19 cellular contexts compared by ENCODE assay signal in the genomic region with DNA sequence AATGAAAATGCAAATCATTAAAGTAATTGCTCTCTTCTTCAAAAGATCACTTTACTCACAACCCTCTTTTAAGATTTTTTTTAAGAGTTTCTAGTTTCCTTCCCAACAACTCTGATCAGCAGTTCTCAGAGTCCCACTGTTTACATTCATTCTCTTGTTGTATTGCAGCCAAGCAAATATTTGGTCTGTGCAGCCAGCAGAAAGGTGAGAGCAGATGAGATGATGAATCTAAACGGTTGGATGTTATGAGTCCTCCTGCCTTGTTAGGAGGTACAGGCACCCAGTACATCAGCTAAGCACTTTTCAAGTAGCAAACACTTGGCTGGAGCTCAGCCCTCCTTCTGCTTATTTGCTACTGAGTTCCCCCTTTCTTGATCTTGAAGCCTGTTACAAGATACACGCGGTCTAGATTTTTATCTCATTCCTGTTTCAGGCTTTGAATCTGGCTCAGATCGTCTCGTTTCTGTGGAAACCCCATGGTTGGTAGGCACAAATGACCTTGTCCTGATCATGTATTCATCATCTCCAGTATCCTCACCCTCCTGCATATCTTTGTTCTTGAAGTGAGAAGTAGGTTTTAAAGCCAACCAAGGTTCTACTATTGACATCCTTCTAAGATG.
DNase-seq lines count a peak whose midpoint lies in the region; ATAC-seq and TF ChIP-seq lines count a peak whose summit lies in the region.
"Had no signal": no experiment of that assay in that cellular context is flagged by ENCODE, and none has a peak within 500 bp of the region (broad histone marks: within the 10 kb centered on the region; RNA-seq: fewer than 3 reads in every experiment).

No MANE protein-coding gene starts in this region.

- peaks cover 9% of the 10 kb centered on the region for H3K4me1 Mint-ChIP-seq in stimulated activated naive CD8-positive, alpha-beta T cell treated with anti-CD3 and anti-CD28 coated beads, Interleukin-15, amount 100 ng/mL, for 72 hours
- H3K4me1 Mint-ChIP-seq: activated T-helper 17 cell treated with anti-CD3 and anti-CD28 coated beads, Interleukin-2, amount 50 U/mL, for 72 hours had no signal

- no peaks in the 10 kb centered on the region for H3K27me3 Mint-ChIP-seq in stimulated activated naive CD8-positive, alpha-beta T cell treated with anti-CD3 and anti-CD28 coated beads, Interleukin-15, amount 100 ng/mL, for 72 hours
- H3K27me3 Mint-ChIP-seq: activated T-helper 17 cell treated with anti-CD3 and anti-CD28 coated beads, Interleukin-2, amount 50 U/mL, for 72 hours had no signal

- DNase-seq in stimulated activated naive CD8-positive, alpha-beta T cell treated with anti-CD3 and anti-CD28 coated beads, Interleukin-15, Interleukin-2, amounts not matched to agents 100 U/mL and 50 U/mL, for 24 hours, result no peak
- DNase-seq in stimulated activated naive CD8-positive, alpha-beta T cell treated with anti-CD3 and anti-CD28 coated beads, Interleukin-15, amount 100 ng/mL, for 72 hours, result no peak
- DNase-seq in NCI-H526 (lab: John Stamatoyannopoulos, UW) (peak; percentile 33 to 44), hepatocyte (ENCODE audit: low spot score) (peak; percentile 10), SJCRH30 (no peak)
- DNase-seq: Caco-2; cerebellar nuclear complex; kidney; midbrain; NCI-H446 treated with DMSO at 0.1 percent for 48 hours; Peyer's patch; sigmoid colon; stimulated activated CD4-positive, alpha-beta T cell treated with anti-CD3 and anti-CD28 coated beads, Interleukin-2, amount 100 ng/mL, for 24 hours; WERI-Rb-1 had no signal

- peak overlapping the region; percentile 43 for H3K4me2 ChIP-seq in hepatocyte

- no peak overlapping the region for H2AFZ ChIP-seq in hepatocyte

- no peaks in the 10 kb centered on the region for H3K36me3 ChIP-seq in hepatocyte (replicated peaks; ENCODE audit: insufficient read depth, low read depth)
- no peaks in the 10 kb centered on the region for H3K36me3 ChIP-seq in SJCRH30
- H3K36me3 ChIP-seq: HAP-1, Peyer's patch, sigmoid colon had no signal

- peaks cover 0 to 7% of the 10 kb centered on the region in 2 donors for H3K9me3 Mint-ChIP-seq in stimulated activated naive CD8-positive, alpha-beta T cell treated with anti-CD3 and anti-CD28 coated beads, Interleukin-15, amount 100 ng/mL, for 72 hours
- H3K9me3 Mint-ChIP-seq: activated T-helper 17 cell treated with anti-CD3 and anti-CD28 coated beads, Interleukin-2, amount 50 U/mL, for 72 hours had no signal

- H3K9me2 ChIP-seq in hepatocyte (replicated peaks; ENCODE audit: insufficient read depth), result no peaks in the 10 kb centered on the region

- H3K27ac ChIP-seq in hepatocyte (no peak overlapping the region), SJCRH30 (no peak overlapping the region)
- H3K27ac ChIP-seq: Peyer's patch, sigmoid colon, WERI-Rb-1 had no signal

- H3K4me3 ChIP-seq in hepatocyte (no peak overlapping the region), SJCRH30 (no peak overlapping the region)
- H3K4me3 ChIP-seq: HAP-1, Peyer's patch, sigmoid colon had no signal

- no peak for TF ChIP-seq CTCF in hepatocyte (IDR thresholded peaks at IDR 0.05; ENCODE audit: poor library complexity)

- H3K4me3 Mint-ChIP-seq in stimulated activated naive CD8-positive, alpha-beta T cell treated with anti-CD3 and anti-CD28 coated beads, Interleukin-15, amount 100 ng/mL, for 72 hours, result no peak overlapping the region
- H3K4me3 Mint-ChIP-seq: activated T-helper 17 cell treated with anti-CD3 and anti-CD28 coated beads, Interleukin-2, amount 50 U/mL, for 72 hours had no signal

- no peaks in the 10 kb centered on the region for H4K20me1 ChIP-seq in hepatocyte (ENCODE audit: insufficient read depth, poor library complexity, severe bottlenecking)

- no peak overlapping the region for H3K27ac Mint-ChIP-seq in stimulated activated naive CD8-positive, alpha-beta T cell treated with anti-CD3 and anti-CD28 coated beads, Interleukin-15, amount 100 ng/mL, for 72 hours
- H3K27ac Mint-ChIP-seq: activated T-helper 17 cell treated with anti-CD3 and anti-CD28 coated beads, Interleukin-2, amount 50 U/mL, for 72 hours had no signal

- ATAC-seq in stimulated activated naive CD8-positive, alpha-beta T cell treated with anti-CD3 and anti-CD28 coated beads, Interleukin-15, Interleukin-2, amounts not matched to agents 100 U/mL and 50 U/mL, for 24 hours, result peak; percentile 59
- ATAC-seq in stimulated activated naive CD8-positive, alpha-beta T cell treated with anti-CD3 and anti-CD28 coated beads, Interleukin-15, amount 100 ng/mL, for 72 hours, result no peak
- ATAC-seq in HG02884 (IDR thresholded peaks at IDR 0.05; ENCODE audit: unreplicated experiment) (no peak), HG03457 (IDR thresholded peaks at IDR 0.05; ENCODE audit: unreplicated experiment) (no peak), HG03095 (IDR thresholded peaks at IDR 0.05; ENCODE audit: unreplicated experiment) (no peak)
- ATAC-seq: activated T-helper 17 cell treated with anti-CD3 and anti-CD28 coated beads, Interleukin-2, amount 50 U/mL, for 72 hours had no signal

- 53% methylated on average over 5 of the region's 5 CpGs for WGBS in hepatocyte (ENCODE audit: low lambda C conversion rate, missing lambda C conversion rate)

- H3K9me3 ChIP-seq in hepatocyte (ENCODE audit: low read depth) (no peaks in the 10 kb centered on the region), SJCRH30 (replicated peaks) (no peaks in the 10 kb centered on the region)
- H3K9me3 ChIP-seq: Caco-2, HAP-1, Peyer's patch, sigmoid colon had no signal

- H3K4me1 ChIP-seq in hepatocyte (ENCODE audit: insufficient read depth) (peaks cover 4% of the 10 kb centered on the region), SJCRH30 (no peaks in the 10 kb centered on the region)
- H3K4me1 ChIP-seq: Peyer's patch had no signal

- H3K27me3 ChIP-seq in hepatocyte (no peaks in the 10 kb centered on the region), SJCRH30 (no peaks in the 10 kb centered on the region)
- H3K27me3 ChIP-seq: Peyer's patch, sigmoid colon had no signal

- H3K79me2 ChIP-seq in hepatocyte, result no peaks in the 10 kb centered on the region

Comparison
In these comparisons a context has a peak if more than half of its experiments do, and no peak if none do; other contexts are left out.
1. DNase-seq: peak in NCI-H526 (2 of 2) and hepatocyte (single experiment); none in stimulated activated naive CD8-positive, alpha-beta T cell treated with anti-CD3 and anti-CD28 coated beads, Interleukin-15, Interleukin-2, amounts not matched to agents 100 U/mL and 50 U/mL, for 24 hours (single experiment), stimulated activated naive CD8-positive, alpha-beta T cell treated with anti-CD3 and anti-CD28 coated beads, Interleukin-15, amount 100 ng/mL, for 72 hours (0 of 2) and SJCRH30 (0 of 2).